ENCODE assay signal across 1 cellular context in genomic region chr20:8094415-8094818, GRCh38.
A peak's percentile ranks its signal among the peaks of the same experiment; 100 is the strongest.
TF ChIP-seq lines count a peak whose summit lies in the region.

No MANE protein-coding gene starts in this region.

TF ChIP-seq in HepG2, 621 proteins besides CTCF, POLR2A, EP300 and RAD21 (continued from another document):
- no peak for TF ChIP-seq USF2 (IDR thresholded peaks at IDR 0.05; ENCODE audit: low read depth, low read length)
- no peak for TF ChIP-seq USF2 (CRISPR knock-in tag; IDR thresholded peaks at IDR 0.05; ENCODE audit: borderline replicate concordance)
- TF ChIP-seq MYPOP (CRISPR knock-in tag; IDR thresholded peaks at IDR 0.05), result no peak
- TF ChIP-seq ZNF160 (CRISPR knock-in tag; IDR thresholded peaks at IDR 0.05), result no peak
- TF ChIP-seq PHB2 (IDR thresholded peaks at IDR 0.05; ENCODE audit: partially characterized antibody), result no peak
- TF ChIP-seq BCL6 (CRISPR knock-in tag; IDR thresholded peaks at IDR 0.05), result no peak
- TF ChIP-seq NR0B2 (CRISPR knock-in tag; IDR thresholded peaks at IDR 0.05), result no peak
- TF ChIP-seq IRF1 (CRISPR knock-in tag; IDR thresholded peaks at IDR 0.05; ENCODE audit: low read depth), result no peak
- no peak for TF ChIP-seq ZNF619 (CRISPR knock-in tag; IDR thresholded peaks at IDR 0.05)
- TF ChIP-seq SOX5 (CRISPR knock-in tag; IDR thresholded peaks at IDR 0.05; ENCODE audit: borderline replicate concordance), result no peak
- TF ChIP-seq ZGPAT (CRISPR knock-in tag; IDR thresholded peaks at IDR 0.05), result peak; percentile 47; the same call in 1 of the 2 replicates
- TF ChIP-seq FOXA3 (CRISPR knock-in tag; IDR thresholded peaks at IDR 0.05), result peak; percentile 66
- peak; percentile 34; the same call in 1 of the 2 replicates for TF ChIP-seq PAXIP1 (CRISPR knock-in tag; conservative IDR thresholded peaks at IDR 0.05)
- no peak for TF ChIP-seq ZNF83 (CRISPR knock-in tag; IDR thresholded peaks at IDR 0.05; ENCODE audit: borderline replicate concordance)
- TF ChIP-seq CBX5 (CRISPR knock-in tag; IDR thresholded peaks at IDR 0.05; ENCODE audit: borderline replicate concordance), result no peak
- TF ChIP-seq KLF16 (CRISPR knock-in tag; IDR thresholded peaks at IDR 0.05), result no peak
- peak; percentile 48 for TF ChIP-seq RFX3 (CRISPR knock-in tag; IDR thresholded peaks at IDR 0.05)
- 0 out of 2 replicates have a peak, but pooled peaks have one; percentile 11 for TF ChIP-seq HNF4A (CRISPR knock-in tag; IDR thresholded peaks at IDR 0.05)
- peak; percentile 68; the same call in 1 of the 2 replicates for TF ChIP-seq FOXK1 (CRISPR knock-in tag; IDR thresholded peaks at IDR 0.05; ENCODE audit: borderline replicate concordance, low read depth)
- 0 out of 2 replicates have a peak, but pooled peaks have one; percentile 27 for TF ChIP-seq MEF2D (CRISPR knock-in tag; IDR thresholded peaks at IDR 0.05)
- TF ChIP-seq HMGXB3 (CRISPR knock-in tag; IDR thresholded peaks at IDR 0.05; ENCODE audit: borderline replicate concordance), result peak; percentile 50; the same call in 1 of the 2 replicates
- TF ChIP-seq NFIC (IDR thresholded peaks at IDR 0.05; ENCODE audit: low read length), result peak; percentile 53; the same call in 1 of the 2 replicates
- peak; percentile 14; the same call in 1 of the 2 replicates for TF ChIP-seq FOXP4 (CRISPR knock-in tag; IDR thresholded peaks at IDR 0.05)
- peak; percentile 30; the same call in 1 of the 2 replicates for TF ChIP-seq AHDC1 (CRISPR knock-in tag; IDR thresholded peaks at IDR 0.05; ENCODE audit: borderline replicate concordance)
- no peak for TF ChIP-seq ZNF878 (CRISPR knock-in tag; IDR thresholded peaks at IDR 0.05)
